ENCODE assay signal across 9 cellular contexts in the genomic region with DNA sequence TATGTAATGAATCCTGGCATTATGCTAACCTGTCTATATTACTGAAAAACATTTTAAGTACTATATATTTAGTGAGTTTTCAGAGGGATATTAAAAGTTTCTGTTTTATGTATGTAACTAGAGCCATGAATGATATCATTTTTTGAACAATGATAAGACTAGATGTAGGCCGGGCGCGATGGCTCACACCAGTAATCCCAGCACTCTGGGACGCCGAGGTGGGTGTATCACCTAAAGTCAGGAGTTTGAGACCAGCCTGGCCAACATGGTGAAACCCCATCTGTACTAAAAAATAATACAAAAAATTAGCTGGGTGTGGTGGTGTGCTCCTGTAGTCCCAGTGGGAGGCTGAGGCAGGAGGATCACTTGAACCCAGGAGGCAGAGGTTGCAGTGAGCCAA.
"Had no signal": no experiment of that assay in that cellular context is flagged by ENCODE, and none has a peak within 500 bp of the region (broad histone marks: within the 10 kb centered on the region; RNA-seq: fewer than 3 reads in every experiment).

No MANE protein-coding gene starts in this region.

- H3K9me3 ChIP-seq: HAP-1 had no signal

- H3K4me1 Mint-ChIP-seq: GM23338, H9 had no signal

- H3K9me3 Mint-ChIP-seq: GM23338, H9, HFFc6 had no signal

- DNase-seq: GM23248, GOT3, H7, H9, HCEC 1CT, HFFc6 had no signal

- H3K27ac Mint-ChIP-seq: GM23338, HFFc6 had no signal

- H3K4me3 Mint-ChIP-seq: GM23338, H9, HFFc6 had no signal

- ATAC-seq: GM23338, HCT116 had no signal

- H3K4me3 ChIP-seq: GM23248, GM23338, HAP-1 had no signal

- H3K27ac ChIP-seq: GM23248 had no signal
